ENCODE assay signal across 10 cellular contexts in genomic region chr17:81396278-81396721, GRCh38. TPM values are rescaled to one million over a fixed set of nuclear protein-coding genes. Genes with fewer than 3 reads are reported as not detected.
A peak's percentile ranks its signal among the peaks of the same experiment; 100 is the strongest.
DNase-seq lines count a peak whose midpoint lies in the region; TF ChIP-seq lines count a peak whose summit lies in the region.
"Had no signal": no experiment of that assay in that cellular context is flagged by ENCODE, and none has a peak within 500 bp of the region (broad histone marks: within the 10 kb centered on the region; RNA-seq: fewer than 3 reads in every experiment).

No MANE protein-coding gene starts in this region.

- H3K9me3 ChIP-seq in smooth muscle cell (replicated peaks; ENCODE audit: low read depth) = no peaks in the 10 kb centered on the region

- H3K27ac Mint-ChIP-seq in HFFc6 = peak overlapping the region; percentile 94
- peak overlapping the region in 1 of 6 donors; percentile 59 for H3K27ac Mint-ChIP-seq in immature natural killer cell
- H3K27ac Mint-ChIP-seq: activated CD8-positive, alpha-beta T cell treated with anti-CD3 and anti-CD28 coated beads for 36 hours had no signal

- peak overlapping the region; percentile 72 for H3K4me3 ChIP-seq in astrocyte of the cerebellum (ENCODE audit: low read depth, low read length)
- peak overlapping the region; percentile 88 for H3K4me3 ChIP-seq in smooth muscle cell

- H3F3A ChIP-seq in smooth muscle cell (ENCODE audit: low read depth) = peaks cover 20% of the 10 kb centered on the region

- H3K79me2 ChIP-seq in smooth muscle cell (ENCODE audit: low read depth) = peaks cover 78% of the 10 kb centered on the region

- H3K9me3 Mint-ChIP-seq in HFFc6 (no peaks in the 10 kb centered on the region), immature natural killer cell (no peaks in the 10 kb centered on the region)
- H3K9me3 Mint-ChIP-seq: activated CD8-positive, alpha-beta T cell treated with anti-CD3 and anti-CD28 coated beads for 36 hours; memory B cell had no signal

- H3K9ac ChIP-seq in smooth muscle cell (ENCODE audit: low read depth) = peak overlapping the region; percentile 92

- H3K4me3 Mint-ChIP-seq in HFFc6 (peak overlapping the region; percentile 87), immature natural killer cell (peak overlapping the region in 4 of 5 donors; percentile 5 to 64 (median 48))
- H3K4me3 Mint-ChIP-seq: activated CD8-positive, alpha-beta T cell treated with anti-CD3 and anti-CD28 coated beads for 36 hours had no signal

- H3K4me1 ChIP-seq in smooth muscle cell (ENCODE audit: low read depth) = peaks cover 37% of the 10 kb centered on the region

- no peak for DNase-seq in HFFc6
- DNase-seq in astrocyte of the cerebellum (ENCODE audit: low read depth) = no peak
- no peak for DNase-seq in immature natural killer cell
- no peak for DNase-seq in smooth muscle cell (lab: John Stamatoyannopoulos, UW; ENCODE audit: unreplicated experiment)
- no peak for DNase-seq in activated naive CD4-positive, alpha-beta T cell (lab: John Stamatoyannopoulos, UW)
- DNase-seq in SW 1271 (lab: John Stamatoyannopoulos, UW) = no peak
- no peak for DNase-seq in pons (ENCODE audit: low spot score)
- DNase-seq in OCI-M1 (lab: John Stamatoyannopoulos, UW) = no peak

- H3K36me3 Mint-ChIP-seq in HFFc6 (ENCODE audit: low read depth) = peaks cover 3% of the 10 kb centered on the region; the same call in 1 of the 2 replicates
- no peaks in the 10 kb centered on the region for H3K36me3 Mint-ChIP-seq in immature natural killer cell

- TF ChIP-seq CTCF in HFFc6 (IDR thresholded peaks at IDR 0.05) = no peak
- TF ChIP-seq CTCF in astrocyte of the cerebellum (IDR thresholded peaks at IDR 0.05; ENCODE audit: low read depth, low read length, missing control alignments) = no peak
- no peak for TF ChIP-seq CTCF in smooth muscle cell (IDR thresholded peaks at IDR 0.05; ENCODE audit: borderline replicate concordance, insufficient read depth, poor library complexity, severe bottlenecking)

- in situ Hi-C loops in astrocyte of the cerebellum (cut with HindIII; ENCODE audit: low sequenced_read_pairs) = loop anchor here (10.0 kb wide), 1 partner anchor 111 kb away; no protein-coding TSS in a partner anchor

- WGBS in smooth muscle cell (ENCODE audit: low lambda C conversion rate) = 1% methylated on average over 33 of the region's 54 CpGs

- H2AFZ ChIP-seq in smooth muscle cell (ENCODE audit: low read depth) = peak overlapping the region; percentile 82

- H3K36me3 ChIP-seq in smooth muscle cell (ENCODE audit: low read depth) = no peaks in the 10 kb centered on the region

- H3K4me1 Mint-ChIP-seq in HFFc6 (ENCODE audit: low read depth) = peaks cover 47% of the 10 kb centered on the region
- H3K4me1 Mint-ChIP-seq in immature natural killer cell = peaks cover 32 to 38% of the 10 kb centered on the region in 2 donors

- peak overlapping the region; percentile 100 for H3K4me2 ChIP-seq in smooth muscle cell

- H3K27me3 Mint-ChIP-seq in HFFc6 (ENCODE audit: insufficient read depth) (peaks cover 11% of the 10 kb centered on the region), immature natural killer cell (ENCODE audit: low read depth in 3 of 3) (peaks cover 41 to 66% (median 55%) of the 10 kb centered on the region in 3 donors)

- H4K20me1 ChIP-seq in smooth muscle cell (ENCODE audit: low read depth) = peaks cover 8% of the 10 kb centered on the region

- peak overlapping the region; percentile 85 for H3K27ac ChIP-seq in smooth muscle cell (ENCODE audit: low read depth)

- H3K27me3 ChIP-seq in smooth muscle cell (ENCODE audit: low read depth) = no peaks in the 10 kb centered on the region

RNA-seq across cellular contexts. Expression of gene BAHCC1, which starts 1.0 kb away (rescaled TPM):
- total RNA-seq in HFFc6 (2021; fragmentation: NEBNext Ultra II Directional; extraction: Animal tissue kit (Norgen Biotek cat#: 25700)) = 1 to 10 TPM; 7.3 to 9.7 (median 8.3) TPM
- polyA plus RNA-seq in immature natural killer cell (under 1 TPM in 1 of 3 donors, not detected in 2; 0.02 TPM), smooth muscle cell (3.2 and 3.9 TPM in 2 replicates)
- total RNA-seq in smooth muscle cell = 4.6 and 5.4 TPM in 2 replicates
